In genomic region chr22:25462474-25463346, GRCh38 we compare ENCODE assay signal across 1 cellular context.
TF ChIP-seq lines count a peak whose summit lies in the region.

No MANE protein-coding gene starts in this region.

TF ChIP-seq in K562, 482 proteins besides CTCF, POLR2A, EP300 and RAD21 (continued from another document):
- TF ChIP-seq CTCFL (IDR thresholded peaks at IDR 0.05; ENCODE audit: borderline replicate concordance, insufficient read depth, low read depth, low read length, poor library complexity, severe bottlenecking) (peak; percentile 39), HDGF (IDR thresholded peaks at IDR 0.05) (peak; percentile 76; the same call in 1 of the 2 replicates), YY1 (IDR thresholded peaks at IDR 0.05; ENCODE audit: borderline replicate concordance in 1 of 3, control insufficient read depth in 1 of 3, extremely low read depth in 1 of 3, insufficient read depth in 3 of 3, insufficient read length in 1 of 3, insufficient replicate concordance in 2 of 3, low read depth in 1 of 3, low read length in 2 of 3) (peak in 1 of 3 experiments; percentile 27), ZNF263 (CRISPR knock-in tag; IDR thresholded peaks at IDR 0.05; ENCODE audit: borderline replicate concordance) (peak; percentile 53; the same call in 1 of the 2 replicates)
